ENCODE assay signal across 1 cellular context in genomic region chr6:41578714-41579610, GRCh38.
TF ChIP-seq lines count a peak whose summit lies in the region.

No MANE protein-coding gene starts in this region.

TF ChIP-seq in HepG2, 621 proteins besides CTCF, POLR2A, EP300 and RAD21 (continued from another document and continues in another):
- TF ChIP-seq ZNF382 (CRISPR knock-in tag; IDR thresholded peaks at IDR 0.05; ENCODE audit: borderline replicate concordance) (no peak), MBD4 (IDR thresholded peaks at IDR 0.05; ENCODE audit: borderline replicate concordance, low read length) (no peak), CENPT (CRISPR knock-in tag; IDR thresholded peaks at IDR 0.05; ENCODE audit: low read depth) (no peak), SP140L (CRISPR knock-in tag; IDR thresholded peaks at IDR 0.05; ENCODE audit: borderline replicate concordance) (no peak), USF2 (IDR thresholded peaks at IDR 0.05; ENCODE audit: low read depth, low read length) (no peak), USF2 (CRISPR knock-in tag; IDR thresholded peaks at IDR 0.05; ENCODE audit: borderline replicate concordance) (no peak), ZNF20 (CRISPR knock-in tag; IDR thresholded peaks at IDR 0.05) (no peak), NKX3-1 (CRISPR knock-in tag; IDR thresholded peaks at IDR 0.05) (no peak), SETDB1 (CRISPR knock-in tag; IDR thresholded peaks at IDR 0.05; ENCODE audit: borderline replicate concordance) (no peak), ZNF691 (CRISPR knock-in tag; IDR thresholded peaks at IDR 0.05; ENCODE audit: borderline replicate concordance, low read depth) (0 out of 2 replicates have a peak, but pooled peaks have one; percentile 69), FIP1L1 (IDR thresholded peaks at IDR 0.05; ENCODE audit: borderline replicate concordance, insufficient read depth, low read depth, low read length) (no peak), ZBTB25 (CRISPR knock-in tag; IDR thresholded peaks at IDR 0.05) (no peak), NR2F6 (IDR thresholded peaks at IDR 0.05) (peak; percentile 56), NR2F6 (CRISPR knock-in tag; IDR thresholded peaks at IDR 0.05) (peak; percentile 32; the same call in 1 of the 2 replicates), ZNF160 (CRISPR knock-in tag; IDR thresholded peaks at IDR 0.05) (0 out of 2 replicates have a peak, but pooled peaks have one; percentile 3), PATZ1 (CRISPR knock-in tag; IDR thresholded peaks at IDR 0.05) (no peak), ZNF557 (CRISPR knock-in tag; IDR thresholded peaks at IDR 0.05) (no peak), ZNF569 (CRISPR knock-in tag; IDR thresholded peaks at IDR 0.05; ENCODE audit: borderline replicate concordance) (no peak), ZBTB21 (CRISPR knock-in tag; IDR thresholded peaks at IDR 0.05) (no peak), ZNF333 (CRISPR knock-in tag; IDR thresholded peaks at IDR 0.05; ENCODE audit: borderline replicate concordance) (no peak), ZNF576 (CRISPR knock-in tag; IDR thresholded peaks at IDR 0.05) (no peak), U2AF2 (IDR thresholded peaks at IDR 0.05; ENCODE audit: low read depth, low read length) (no peak), NFE2L1 (CRISPR knock-in tag; IDR thresholded peaks at IDR 0.05; ENCODE audit: borderline replicate concordance) (no peak), THRA (CRISPR knock-in tag; IDR thresholded peaks at IDR 0.05; ENCODE audit: borderline replicate concordance) (0 out of 2 replicates have a peak, but pooled peaks have one; percentile 31), HNF1B (CRISPR knock-in tag; IDR thresholded peaks at IDR 0.05) (peak; percentile 48; the same call in 1 of the 2 replicates), SIX1 (CRISPR knock-in tag; IDR thresholded peaks at IDR 0.05; ENCODE audit: borderline replicate concordance) (no peak), ZNF577 (CRISPR knock-in tag; IDR thresholded peaks at IDR 0.05; ENCODE audit: borderline replicate concordance, low read depth) (no peak), MAZ (IDR thresholded peaks at IDR 0.05; ENCODE audit: borderline replicate concordance, low read depth, low read length) (no peak; the same call in 1 of the 2 replicates), MAZ (CRISPR knock-in tag; IDR thresholded peaks at IDR 0.05; ENCODE audit: low read depth) (no peak), CERS6 (CRISPR knock-in tag; IDR thresholded peaks at IDR 0.05) (no peak), SP4 (CRISPR knock-in tag; IDR thresholded peaks at IDR 0.05) (no peak), HHEX (CRISPR knock-in tag; IDR thresholded peaks at IDR 0.05) (peak; percentile 30; the same call in 1 of the 2 replicates), RNF219 (CRISPR knock-in tag; IDR thresholded peaks at IDR 0.05) (no peak), ZNF619 (CRISPR knock-in tag; IDR thresholded peaks at IDR 0.05) (no peak), ZNF34 (CRISPR knock-in tag; IDR thresholded peaks at IDR 0.05; ENCODE audit: borderline replicate concordance) (no peak), PCBP1 (IDR thresholded peaks at IDR 0.05; ENCODE audit: borderline replicate concordance, low read depth, low read length) (no peak), TMF1 (CRISPR knock-in tag; IDR thresholded peaks at IDR 0.05; ENCODE audit: low read depth) (no peak), ZNF513 (CRISPR knock-in tag; conservative IDR thresholded peaks at IDR 0.05) (no peak), ELK4 (CRISPR knock-in tag; IDR thresholded peaks at IDR 0.05; ENCODE audit: borderline replicate concordance) (no peak), MAFG (CRISPR knock-in tag; IDR thresholded peaks at IDR 0.05) (no peak), ADNP (CRISPR knock-in tag; IDR thresholded peaks at IDR 0.05) (no peak), XBP1 (CRISPR knock-in tag; IDR thresholded peaks at IDR 0.05) (no peak), ZNF841 (CRISPR knock-in tag; IDR thresholded peaks at IDR 0.05; ENCODE audit: borderline replicate concordance) (no peak), ZSCAN30 (CRISPR knock-in tag; IDR thresholded peaks at IDR 0.05) (no peak; the same call in 1 of the 2 replicates), SMAD3 (CRISPR knock-in tag; IDR thresholded peaks at IDR 0.05) (no peak; the same call in 1 of the 2 replicates), HDAC1 (CRISPR knock-in tag; IDR thresholded peaks at IDR 0.05) (no peak), KAT2B (IDR thresholded peaks at IDR 0.05; ENCODE audit: borderline replicate concordance, low read depth, low read length) (no peak), ZNF205 (CRISPR knock-in tag; IDR thresholded peaks at IDR 0.05) (peak; percentile 55; the same call in 1 of the 2 replicates), IKZF4 (CRISPR knock-in tag; IDR thresholded peaks at IDR 0.05; ENCODE audit: borderline replicate concordance, low read depth, not compliant biosample characterization) (no peak), ZNF143 (CRISPR knock-in tag; IDR thresholded peaks at IDR 0.05) (no peak), GATAD2A (CRISPR knock-in tag; IDR thresholded peaks at IDR 0.05) (peak; percentile 43; the same call in 1 of the 2 replicates), ZNF572 (CRISPR knock-in tag; IDR thresholded peaks at IDR 0.05) (0 out of 2 replicates have a peak, but pooled peaks have one; percentile 5), KLF11 (CRISPR knock-in tag; IDR thresholded peaks at IDR 0.05) (no peak), RELA (CRISPR knock-in tag; IDR thresholded peaks at IDR 0.05) (no peak), SALL1 (CRISPR knock-in tag; IDR thresholded peaks at IDR 0.05) (no peak), ZNF430 (CRISPR knock-in tag; IDR thresholded peaks at IDR 0.05) (no peak), SATB2 (CRISPR knock-in tag; IDR thresholded peaks at IDR 0.05) (no peak), KAT7 (CRISPR knock-in tag; IDR thresholded peaks at IDR 0.05; ENCODE audit: borderline replicate concordance) (no peak), ZNF335 (CRISPR knock-in tag; IDR thresholded peaks at IDR 0.05) (no peak)
